Comparison of ENCODE assay signal across 23 cellular contexts in genomic region chr3:43260412-43260811, GRCh38. TPM values are rescaled to one million over a fixed set of nuclear protein-coding genes. Genes with fewer than 3 reads are reported as not detected.
DNase-seq lines count a peak whose midpoint lies in the region; ATAC-seq, FAIRE-seq and TF ChIP-seq lines count a peak whose summit lies in the region.
"Had no signal": no experiment of that assay in that cellular context is flagged by ENCODE, and none has a peak within 500 bp of the region (broad histone marks: within the 10 kb centered on the region; RNA-seq: fewer than 3 reads in every experiment).

No MANE protein-coding gene starts in this region.

- no peak overlapping the region for H2AK9ac ChIP-seq in IMR-90 (replicated peaks; ENCODE audit: low read depth, low read length, poor library complexity)

- H4K20me1 ChIP-seq in IMR-90 (ENCODE audit: insufficient read depth, low read length) (no peaks in the 10 kb centered on the region), astrocyte (ENCODE audit: insufficient read depth, low read length) (no peaks in the 10 kb centered on the region), osteoblast (ENCODE audit: insufficient read depth, low read length) (no peaks in the 10 kb centered on the region)

- H3K27me3 Mint-ChIP-seq in astrocyte (ENCODE audit: low read depth, unreplicated experiment), result peaks cover 18% of the 10 kb centered on the region
- H3K27me3 Mint-ChIP-seq: activated CD4-positive, alpha-beta memory T cell treated with anti-CD3 and anti-CD28 coated beads, Interleukin-2, amount 10 ng/mL, durations not matched to agents 7 days and 5 days had no signal

- H3K4me3 ChIP-seq in IMR-90 (ENCODE audit: insufficient read depth, low read depth, low read length) (no peak overlapping the region), astrocyte (ENCODE audit: insufficient read depth, low read depth, low read length) (no peak overlapping the region), fibroblast of pulmonary artery (replicated peaks; ENCODE audit: low read depth, low read length) (no peak overlapping the region), A673 (ENCODE audit: low read depth, low read length, poor library complexity, severe bottlenecking) (no peak overlapping the region), osteoblast (ENCODE audit: insufficient read depth, low read length) (no peak overlapping the region)
- H3K4me3 ChIP-seq: breast epithelium, gastrocnemius medialis, HAP-1, mucosa of descending colon had no signal

- H4K91ac ChIP-seq in IMR-90 (ENCODE audit: insufficient read depth, low read depth, low read length), result no peak overlapping the region

- no peak overlapping the region for H2AK5ac ChIP-seq in IMR-90 (ENCODE audit: low read depth, low read length)

- H3K56ac ChIP-seq in IMR-90 (ENCODE audit: extremely low read depth, insufficient read depth, low read length), result no peak overlapping the region

- in situ Hi-C loops in IMR-90 (cut with MboI; ENCODE audit: low sequenced_read_pairs), result no loop called here

- H3K4ac ChIP-seq in IMR-90 (ENCODE audit: low read depth, low read length), result no peak overlapping the region

- no peaks in the 10 kb centered on the region for H3K9me3 Mint-ChIP-seq in astrocyte (ENCODE audit: unreplicated experiment)
- H3K9me3 Mint-ChIP-seq: activated CD4-positive, alpha-beta memory T cell treated with anti-CD3 and anti-CD28 coated beads, Interleukin-2, amount 10 ng/mL, durations not matched to agents 7 days and 5 days; stimulated activated effector memory CD8-positive, alpha-beta T cell treated with anti-CD3 and anti-CD28 coated beads, Interleukin-12 subunit alpha, Interleukin-12 subunit beta, amount 100 ng/mL, for 72 hours had no signal

- H3K79me1 ChIP-seq in IMR-90 (ENCODE audit: low read depth in 1 of 2, low read length in 2 of 2), result no peaks in the 10 kb centered on the region

- FAIRE-seq in astrocyte (lab: Jason Lieb, UNC), result no peak
- FAIRE-seq: urothelium cell line had no signal

- dilution Hi-C loops in IMR-90 (cut with HindIII; ENCODE audit: low sequenced_read_pairs, unreplicated experiment), result no loop called here

- BruUV-seq in IMR-90 (replicated peaks; lab: Mats Ljungman, UMichigan), result no TSS peak
- BruUV-seq in A673 (replicated peaks; lab: Mats Ljungman, UMichigan), result no TSS peak

- DNase-seq in IMR-90, result peak; percentile 2
- DNase-seq in astrocyte (ENCODE audit: low read depth), result no peak
- DNase-seq in fibroblast of pulmonary artery (ENCODE audit: low read depth), result no peak
- no peak for DNase-seq in A673 (ENCODE audit: low spot score)
- no peak for DNase-seq in NK-92 (lab: John Stamatoyannopoulos, UW; ENCODE audit: unreplicated experiment)
- no peak for DNase-seq in osteoblast (ENCODE audit: insufficient read length, low spot score, missing footprints)
- DNase-seq in stimulated activated CD8-positive, alpha-beta memory T cell treated with anti-CD3 and anti-CD28 coated beads, Interleukin-4, amount 100 ng/mL, for 48 hours, result no peak
- DNase-seq: activated CD4-positive, alpha-beta memory T cell treated with anti-CD3 and anti-CD28 coated beads, Interleukin-2, amount 10 ng/mL, durations not matched to agents 7 days and 5 days; activated CD4-positive, CD25-positive, alpha-beta regulatory T cell; activated gamma-delta T cell; gastrocnemius medialis; hippocampal formation; mucosa of descending colon; NCI-H1436 treated with DMSO at 0.1 percent for 48 hours; NCI-H510A treated with DMSO at 0.1 percent for 48 hours; T-helper 9 cell had no signal

- no peak overlapping the region for H3K27ac Mint-ChIP-seq in astrocyte (ENCODE audit: unreplicated experiment)
- H3K27ac Mint-ChIP-seq: activated CD4-positive, alpha-beta memory T cell treated with anti-CD3 and anti-CD28 coated beads, Interleukin-2, amount 10 ng/mL, durations not matched to agents 7 days and 5 days; progenitor cell of endocrine pancreas; stimulated activated effector memory CD8-positive, alpha-beta T cell treated with anti-CD3 and anti-CD28 coated beads, Interleukin-12 subunit alpha, Interleukin-12 subunit beta, amount 100 ng/mL, for 72 hours had no signal

- no peak for TF ChIP-seq POLR2A in IMR-90 (IDR thresholded peaks at IDR 0.05; ENCODE audit: low read depth, low read length)

- H3K4me1 ChIP-seq in IMR-90 (ENCODE audit: control insufficient read depth, insufficient read depth, low read length), result no peaks in the 10 kb centered on the region
- no peaks in the 10 kb centered on the region for H3K4me1 ChIP-seq in astrocyte (ENCODE audit: insufficient read depth, low read length)
- no peaks in the 10 kb centered on the region for H3K4me1 ChIP-seq in A673 (ENCODE audit: insufficient read depth, low read length, poor library complexity, severe bottlenecking)
- no peaks in the 10 kb centered on the region for H3K4me1 ChIP-seq in osteoblast (ENCODE audit: insufficient read depth, low read length)
- H3K4me1 ChIP-seq: breast epithelium, gastrocnemius medialis, HAP-1 had no signal

- TF ChIP-seq CTCF in C4-2B (conservative IDR thresholded peaks at IDR 0.05), result peak; percentile 16
- TF ChIP-seq CTCF in IMR-90 (conservative IDR thresholded peaks at IDR 0.05; ENCODE audit: low read depth, low read length), result 0 out of 2 replicates have a peak, but pooled peaks have one; percentile 13
- TF ChIP-seq CTCF in astrocyte (IDR thresholded peaks at IDR 0.05; ENCODE audit: insufficient read depth, low read depth, low read length), result peak; percentile 5
- peak; percentile 16 for TF ChIP-seq CTCF in fibroblast of pulmonary artery (IDR thresholded peaks at IDR 0.05; ENCODE audit: low read length, missing control alignments)
- no peak for TF ChIP-seq CTCF in A673 (conservative IDR thresholded peaks at IDR 0.05; ENCODE audit: low read depth, low read length)
- TF ChIP-seq CTCF in osteoblast (IDR thresholded peaks at IDR 0.05; ENCODE audit: extremely low read depth, low read depth, low read length), result no peak

- H2BK120ac ChIP-seq in IMR-90 (ENCODE audit: low read depth, low read length), result no peak overlapping the region

- no peak overlapping the region for H2BK20ac ChIP-seq in IMR-90 (ENCODE audit: low read depth, low read length)

- no peak overlapping the region for H3K23ac ChIP-seq in IMR-90 (ENCODE audit: low read depth, low read length)

- H3K4me1 Mint-ChIP-seq in astrocyte (ENCODE audit: low read depth, unreplicated experiment), result no peaks in the 10 kb centered on the region

- no peaks in the 10 kb centered on the region for H3K9me3 ChIP-seq in IMR-90 (ENCODE audit: control insufficient read depth, insufficient read depth, low read length)
- H3K9me3 ChIP-seq in astrocyte (ENCODE audit: insufficient read depth, low read depth, low read length), result no peaks in the 10 kb centered on the region
- H3K9me3 ChIP-seq in A673 (ENCODE audit: low read depth, low read length, poor library complexity, severe bottlenecking), result no peaks in the 10 kb centered on the region
- no peaks in the 10 kb centered on the region for H3K9me3 ChIP-seq in osteoblast (ENCODE audit: low read depth, low read length)
- H3K9me3 ChIP-seq: breast epithelium, gastrocnemius medialis, HAP-1, mucosa of descending colon had no signal

- H3K36me3 Mint-ChIP-seq in astrocyte (ENCODE audit: low read depth, unreplicated experiment), result no peaks in the 10 kb centered on the region
- H3K36me3 Mint-ChIP-seq: stimulated activated effector memory CD8-positive, alpha-beta T cell treated with anti-CD3 and anti-CD28 coated beads, Interleukin-12 subunit alpha, Interleukin-12 subunit beta, amount 100 ng/mL, for 72 hours had no signal

- H3K4me3 Mint-ChIP-seq in astrocyte (ENCODE audit: unreplicated experiment), result no peak overlapping the region
- H3K4me3 Mint-ChIP-seq: activated CD4-positive, alpha-beta memory T cell treated with anti-CD3 and anti-CD28 coated beads, Interleukin-2, amount 10 ng/mL, durations not matched to agents 7 days and 5 days; CD14-positive monocyte; stimulated activated effector memory CD8-positive, alpha-beta T cell treated with anti-CD3 and anti-CD28 coated beads, Interleukin-12 subunit alpha, Interleukin-12 subunit beta, amount 100 ng/mL, for 72 hours had no signal

- CTCF ChIA-PET in IMR-90 (lab: Yijun Ruan, JAX), result interaction anchor here (0.7 kb wide), 1 partner anchor 14 kb away, joined by 3 read pairs; no protein-coding TSS in a partner anchor
- CTCF ChIA-PET in A673 (lab: Charles Lee), result no interaction called here

- H3K36me3 ChIP-seq in IMR-90 (ENCODE audit: control insufficient read depth, insufficient read depth, low read length) (no peaks in the 10 kb centered on the region), astrocyte (ENCODE audit: insufficient read depth, low read length) (no peaks in the 10 kb centered on the region), A673 (ENCODE audit: insufficient read depth, low read length, poor library complexity, severe bottlenecking) (no peaks in the 10 kb centered on the region), osteoblast (ENCODE audit: insufficient read depth, low read length) (no peaks in the 10 kb centered on the region)
- H3K36me3 ChIP-seq: breast epithelium, gastrocnemius medialis, HAP-1 had no signal

- no peak overlapping the region for H4K5ac ChIP-seq in IMR-90 (ENCODE audit: low read depth, low read length)

- intact Hi-C loops in IMR-90 (cut with micrococcal nuclease), result no loop called here
- intact Hi-C loops in A673 (cut with micrococcal nuclease; ENCODE audit: unreplicated experiment), result no loop called here

- no peak overlapping the region for H2BK15ac ChIP-seq in IMR-90 (ENCODE audit: low read depth, low read length)

- H3K79me2 ChIP-seq in astrocyte (ENCODE audit: insufficient read depth, low read length) (no peaks in the 10 kb centered on the region), osteoblast (ENCODE audit: insufficient read depth, low read length) (no peaks in the 10 kb centered on the region)

- H3K4me2 ChIP-seq in IMR-90 (ENCODE audit: low read depth, low read length) (no peak overlapping the region), astrocyte (ENCODE audit: low read length) (no peak overlapping the region), osteoblast (ENCODE audit: insufficient read depth, low read length) (no peak overlapping the region)

- H3K9ac ChIP-seq in IMR-90 (ENCODE audit: low read depth, low read length) (no peak overlapping the region), astrocyte (ENCODE audit: low read length) (no peak overlapping the region)

- POLR2A ChIA-PET in IMR-90 (lab: Charles Lee; ENCODE audit: unreplicated experiment), result no interaction called here
- POLR2A ChIA-PET in A673 (lab: Charles Lee; ENCODE audit: low non-redundant PET), result no interaction called here

- H3K9me1 ChIP-seq in IMR-90 (ENCODE audit: insufficient read depth, low read length), result no peaks in the 10 kb centered on the region

- H3K18ac ChIP-seq in IMR-90 (ENCODE audit: low read depth, low read length), result no peak overlapping the region

- ATAC-seq in IMR-90 (ENCODE audit: low read depth), result no peak
- ATAC-seq: gastrocnemius medialis, mucosa of descending colon had no signal

- H3K27me3 ChIP-seq in IMR-90 (ENCODE audit: control insufficient read depth, insufficient read depth, low read length), result peaks cover 35% of the 10 kb centered on the region
- peaks cover 2% of the 10 kb centered on the region for H3K27me3 ChIP-seq in astrocyte (ENCODE audit: insufficient read depth, low read length)
- H3K27me3 ChIP-seq in A673 (replicated peaks; ENCODE audit: insufficient read depth, low read depth, low read length, poor library complexity), result no peaks in the 10 kb centered on the region
- H3K27me3 ChIP-seq in osteoblast (ENCODE audit: insufficient read depth, low read length), result peaks cover 5% of the 10 kb centered on the region
- H3K27me3 ChIP-seq: breast epithelium, gastrocnemius medialis had no signal

- H2AFZ ChIP-seq in IMR-90 (replicated peaks; ENCODE audit: low read length, poor library complexity) (no peak overlapping the region), astrocyte (ENCODE audit: low read depth, low read length) (no peak overlapping the region), osteoblast (ENCODE audit: low read length) (no peak overlapping the region)

- no peak for TF ChIP-seq RAD21 in IMR-90 (IDR thresholded peaks at IDR 0.05; ENCODE audit: low read length)

- H4K8ac ChIP-seq in IMR-90 (ENCODE audit: low read depth in 2 of 2, low read length in 2 of 2), result no peak overlapping the region

- no peak overlapping the region for H2BK5ac ChIP-seq in IMR-90 (ENCODE audit: low read depth, low read length, poor library complexity, severe bottlenecking)

- H3K27ac ChIP-seq in C4-2B (no peak overlapping the region), IMR-90 (ENCODE audit: insufficient read depth, low read length) (no peak overlapping the region), astrocyte (ENCODE audit: low read depth, low read length) (no peak overlapping the region), A673 (ENCODE audit: low read depth, low read length, poor library complexity, severe bottlenecking) (no peak overlapping the region), osteoblast (ENCODE audit: low read depth, low read length) (no peak overlapping the region)
- H3K27ac ChIP-seq: breast epithelium, gastrocnemius medialis had no signal

- no CpG with 5 or more reads among the region's 1 CpG for WGBS in IMR-90 (ENCODE audit: extremely low coverage in 2 of 2, insufficient read length in 1 of 2), 2 experiments

- H3K14ac ChIP-seq in IMR-90 (replicated peaks; ENCODE audit: low read depth, low read length), result no peak overlapping the region

RNA-seq across cellular contexts. Expression of gene SNRK, which starts 25.9 kb away (rescaled TPM):
- 20.6 and 23.1 TPM in 2 replicates for total RNA-seq in IMR-90 (2012; rRNA removed)
- 4.7 and 5.9 TPM in 2 replicates for polyA plus RNA-seq in IMR-90 (2012; rRNA removed)
- 1.5 and 3.2 TPM in 2 replicates for polyA plus RNA-seq in IMR-90 (2012; cell fraction: cytosol; rRNA removed)
- polyA plus RNA-seq in IMR-90 (2012; cell fraction: nucleus; rRNA removed; ENCODE audit: low replicate concordance), result 9.9 and 18.3 TPM in 2 replicates
- 12.8 and 13.3 TPM in 2 replicates for total RNA-seq in astrocyte
- 7.1 and 7.3 TPM in 2 replicates for total RNA-seq in A673 (2021)
- 23.3 and 26.1 TPM in 2 replicates for total RNA-seq in osteoblast

Comparison
In these comparisons a context has a peak if more than half of its experiments do, and no peak if none do; other contexts are left out.
1. CTCF ChIP-seq: peak in C4-2B (single experiment), IMR-90 (single experiment), astrocyte (single experiment) and fibroblast of pulmonary artery (single experiment); none in A673 (single experiment) and osteoblast (single experiment).